Comparison of ENCODE assay signal across 11 cellular contexts in genomic region chr5:9447691-9448090, GRCh38.
"Had no signal": no experiment of that assay in that cellular context is flagged by ENCODE, and none has a peak within 500 bp of the region (broad histone marks: within the 10 kb centered on the region; RNA-seq: fewer than 3 reads in every experiment).

No MANE protein-coding gene starts in this region.

- ATAC-seq: activated naive CD8-positive, alpha-beta T cell treated with anti-CD3 and anti-CD28 coated beads, Interleukin-2, amount 50 U/mL, for 24 hours; left lobe of liver; WTC11 had no signal

- H3K9me3 ChIP-seq: testis had no signal

- H3K4me3 ChIP-seq: testis had no signal

- H3K4me1 ChIP-seq: testis had no signal

- H3K27ac ChIP-seq: testis had no signal

- DNase-seq: activated CD4-positive, alpha-beta T cell treated with anti-CD3 and anti-CD28 coated beads, Interleukin-2, amount 10 ng/mL, durations not matched to agents 24 days and 14 days; activated naive CD4-positive, alpha-beta T cell; activated naive CD8-positive, alpha-beta T cell treated with anti-CD3 and anti-CD28 coated beads, Interleukin-2, amount 50 U/mL, for 24 hours; caudate nucleus; cortex of kidney; effector memory CD4-positive, alpha-beta T cell; glutamatergic neuron; stimulated activated CD4-positive, alpha-beta T cell treated with anti-CD3 and anti-CD28 coated beads, Interleukin-4, amount 100 ng/mL, for 24 hours; testis had no signal

- H3K27me3 ChIP-seq: testis had no signal
